ENCODE assay signal across 21 cellular contexts in the genomic region with DNA sequence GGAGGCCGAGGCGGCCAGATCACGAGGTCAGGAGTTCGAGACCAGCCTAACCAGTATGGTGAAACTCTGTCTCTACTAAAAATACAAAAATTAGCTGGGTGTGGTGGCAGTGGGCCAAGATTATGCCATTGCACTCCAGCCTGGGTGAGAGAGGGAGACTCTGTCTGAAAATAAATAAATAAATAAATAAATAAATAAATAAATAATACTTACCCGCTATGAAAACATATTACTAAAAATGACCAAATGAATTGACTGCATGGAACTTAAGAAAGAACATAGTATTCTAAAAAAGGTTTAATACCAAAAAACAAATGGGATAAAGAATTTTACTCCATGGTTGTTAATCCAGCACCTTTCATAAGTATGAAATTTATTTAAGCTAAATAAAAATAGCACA.
DNase-seq lines count a peak whose midpoint lies in the region.
"Had no signal": no experiment of that assay in that cellular context is flagged by ENCODE, and none has a peak within 500 bp of the region (broad histone marks: within the 10 kb centered on the region; RNA-seq: fewer than 3 reads in every experiment).

No MANE protein-coding gene starts in this region.

- peak overlapping the region; percentile 93 for H3K27ac Mint-ChIP-seq in T-helper 2 cell treated with Interferon-gamma antibody and Interleukin-4, amounts not matched to agents 5 μg/mL and 100 μg/mL, for 36 hours
- H3K27ac Mint-ChIP-seq in activated T-helper 2 cell treated with anti-CD3 and anti-CD28 coated beads, Interferon-gamma antibody, Interleukin-2, Interleukin-4, amounts not matched to agents 10 μg/mL and 5 μg/mL and 100 μg/mL, durations not matched to agents 14 hours and 24 hours and 36 hours = peak overlapping the region; percentile 88
- H3K27ac Mint-ChIP-seq: CD14-positive monocyte; CD4-positive, alpha-beta T cell had no signal

- H3K27ac ChIP-seq in KOPT-K1 (ENCODE audit: low read depth, low read length, poor library complexity, severe bottlenecking) = peak overlapping the region; percentile 93
- H3K27ac ChIP-seq: 22Rv1; BLaER1 treated with 17β-estradiol and CSF1 and Interleukin-3, amounts not matched to agents 10 nM and 100 nM; GM23248 had no signal

- no peaks in the 10 kb centered on the region for H3K27me3 Mint-ChIP-seq in T-helper 2 cell treated with Interferon-gamma antibody and Interleukin-4, amounts not matched to agents 5 μg/mL and 100 μg/mL, for 36 hours (ENCODE audit: low read depth)
- H3K27me3 Mint-ChIP-seq in activated T-helper 2 cell treated with anti-CD3 and anti-CD28 coated beads, Interferon-gamma antibody, Interleukin-2, Interleukin-4, amounts not matched to agents 10 μg/mL and 5 μg/mL and 100 μg/mL, durations not matched to agents 14 hours and 24 hours and 36 hours (ENCODE audit: low read depth) = no peaks in the 10 kb centered on the region
- H3K27me3 Mint-ChIP-seq: CD4-positive, alpha-beta T cell had no signal

- no peaks in the 10 kb centered on the region for H3K36me3 ChIP-seq in KOPT-K1 (ENCODE audit: insufficient read depth, low read length)
- H3K36me3 ChIP-seq: BE2C; BLaER1 treated with 17β-estradiol and CSF1 and Interleukin-3, amounts not matched to agents 10 nM and 100 nM had no signal

- peaks cover 6% of the 10 kb centered on the region for H3K9me3 ChIP-seq in KOPT-K1 (ENCODE audit: insufficient read depth, low read length, poor library complexity, severe bottlenecking)
- H3K9me3 ChIP-seq: BE2C had no signal

- intact Hi-C loops in activated T-helper 2 cell treated with anti-CD3 and anti-CD28 coated beads, Interferon-gamma antibody, Interleukin-2, Interleukin-4, amounts not matched to agents 10 μg/mL and 5 μg/mL and 100 μg/mL, durations not matched to agents 14 hours and 24 hours and 36 hours (cut with micrococcal nuclease) = no loop called here

- H3K9me3 Mint-ChIP-seq in T-helper 2 cell treated with Interferon-gamma antibody and Interleukin-4, amounts not matched to agents 5 μg/mL and 100 μg/mL, for 36 hours = peaks cover 9% of the 10 kb centered on the region
- H3K9me3 Mint-ChIP-seq in activated T-helper 2 cell treated with anti-CD3 and anti-CD28 coated beads, Interferon-gamma antibody, Interleukin-2, Interleukin-4, amounts not matched to agents 10 μg/mL and 5 μg/mL and 100 μg/mL, durations not matched to agents 14 hours and 24 hours and 36 hours = peaks cover 16% of the 10 kb centered on the region
- H3K9me3 Mint-ChIP-seq: CD4-positive, alpha-beta T cell; CD8-positive, alpha-beta memory T cell had no signal

- H3K4me1 Mint-ChIP-seq in T-helper 2 cell treated with Interferon-gamma antibody and Interleukin-4, amounts not matched to agents 5 μg/mL and 100 μg/mL, for 36 hours (ENCODE audit: low read depth) = peaks cover 75% of the 10 kb centered on the region
- H3K4me1 Mint-ChIP-seq in activated T-helper 2 cell treated with anti-CD3 and anti-CD28 coated beads, Interferon-gamma antibody, Interleukin-2, Interleukin-4, amounts not matched to agents 10 μg/mL and 5 μg/mL and 100 μg/mL, durations not matched to agents 14 hours and 24 hours and 36 hours (ENCODE audit: low read depth) = peaks cover 83% of the 10 kb centered on the region

- peaks cover 40% of the 10 kb centered on the region for H3K36me3 Mint-ChIP-seq in T-helper 2 cell treated with Interferon-gamma antibody and Interleukin-4, amounts not matched to agents 5 μg/mL and 100 μg/mL, for 36 hours (ENCODE audit: low read depth)
- H3K36me3 Mint-ChIP-seq in activated T-helper 2 cell treated with anti-CD3 and anti-CD28 coated beads, Interferon-gamma antibody, Interleukin-2, Interleukin-4, amounts not matched to agents 10 μg/mL and 5 μg/mL and 100 μg/mL, durations not matched to agents 14 hours and 24 hours and 36 hours (ENCODE audit: low read depth) = peaks cover 83% of the 10 kb centered on the region
- H3K36me3 Mint-ChIP-seq: CD14-positive monocyte had no signal

- H3K4me3 Mint-ChIP-seq in T-helper 2 cell treated with Interferon-gamma antibody and Interleukin-4, amounts not matched to agents 5 μg/mL and 100 μg/mL, for 36 hours = peak overlapping the region; percentile 76
- H3K4me3 Mint-ChIP-seq in activated T-helper 2 cell treated with anti-CD3 and anti-CD28 coated beads, Interferon-gamma antibody, Interleukin-2, Interleukin-4, amounts not matched to agents 10 μg/mL and 5 μg/mL and 100 μg/mL, durations not matched to agents 14 hours and 24 hours and 36 hours (ENCODE audit: low read depth) = peak overlapping the region; percentile 22
- H3K4me3 Mint-ChIP-seq: CD14-positive monocyte; CD4-positive, alpha-beta T cell had no signal

- DNase-seq in T-helper 2 cell treated with Interferon-gamma antibody and Interleukin-4, amounts not matched to agents 5 μg/mL and 100 μg/mL, for 36 hours (ENCODE audit: low spot score) = no peak
- no peak for DNase-seq in T-helper 2 cell
- DNase-seq in activated T-helper 2 cell treated with anti-CD3 and anti-CD28 coated beads, Interferon-gamma antibody, Interleukin-2, Interleukin-4, amounts not matched to agents 10 μg/mL and 5 μg/mL and 100 μg/mL, durations not matched to agents 14 hours and 24 hours and 36 hours (ENCODE audit: low spot score) = no peak
- no peak for DNase-seq in retina
- DNase-seq in SIG-M5 (lab: John Stamatoyannopoulos, UW) = no peak
- DNase-seq: ACHN; AML-193; BE2C; CD4-positive, alpha-beta T cell; CD8-positive, alpha-beta memory T cell; DMS 273 treated with DMSO at 0.1 percent for 48 hours; DMS79; EL; GDM1; GM23248; H7; HCEC 1CT had no signal
